Comparison of ENCODE assay signal across 1 cellular context in genomic region chr9:113409883-113410206, GRCh38.
TF ChIP-seq lines count a peak whose summit lies in the region.

No MANE protein-coding gene starts in this region.

TF ChIP-seq in HepG2, 621 proteins besides CTCF, POLR2A, EP300 and RAD21:
- TF ChIP-seq ZNF224 (CRISPR knock-in tag; IDR thresholded peaks at IDR 0.05) (no peak), PRMT3 (CRISPR knock-in tag; IDR thresholded peaks at IDR 0.05; ENCODE audit: borderline replicate concordance, low read depth) (0 out of 2 replicates have a peak, but pooled peaks have one; percentile 54), MIER3 (CRISPR knock-in tag; IDR thresholded peaks at IDR 0.05; ENCODE audit: borderline replicate concordance) (no peak), ZNF501 (CRISPR knock-in tag; IDR thresholded peaks at IDR 0.05) (no peak), ARNT (IDR thresholded peaks at IDR 0.05) (no peak), ZMYM2 (CRISPR knock-in tag; IDR thresholded peaks at IDR 0.05) (no peak), TFE3 (CRISPR knock-in tag; IDR thresholded peaks at IDR 0.05) (no peak), FIP1L1 (IDR thresholded peaks at IDR 0.05; ENCODE audit: borderline replicate concordance, insufficient read depth, low read depth, low read length) (no peak), ZNF562 (CRISPR knock-in tag; IDR thresholded peaks at IDR 0.05; ENCODE audit: borderline replicate concordance) (0 out of 2 replicates have a peak, but pooled peaks have one; percentile 2), SNRNP70 (IDR thresholded peaks at IDR 0.05; ENCODE audit: low read depth, low read length) (no peak), JUN (CRISPR knock-in tag; IDR thresholded peaks at IDR 0.05) (no peak), FOXK1 (CRISPR knock-in tag; IDR thresholded peaks at IDR 0.05; ENCODE audit: borderline replicate concordance, low read depth) (no peak; the same call in 1 of the 2 replicates), ZNF235 (CRISPR knock-in tag; IDR thresholded peaks at IDR 0.05; ENCODE audit: borderline replicate concordance) (0 out of 2 replicates have a peak, but pooled peaks have one; percentile 71), NR2F2 (IDR thresholded peaks at IDR 0.05; ENCODE audit: borderline replicate concordance, low read depth) (peak; percentile 8; the same call in 1 of the 2 replicates), HNRNPLL (IDR thresholded peaks at IDR 0.05; ENCODE audit: low read depth, low read length, poor library complexity, severe bottlenecking) (no peak), EHMT2 (IDR thresholded peaks at IDR 0.05; ENCODE audit: borderline replicate concordance, low read depth, low read length) (no peak)
